Comparison of ENCODE assay signal across 22 cellular contexts in the genomic region with DNA sequence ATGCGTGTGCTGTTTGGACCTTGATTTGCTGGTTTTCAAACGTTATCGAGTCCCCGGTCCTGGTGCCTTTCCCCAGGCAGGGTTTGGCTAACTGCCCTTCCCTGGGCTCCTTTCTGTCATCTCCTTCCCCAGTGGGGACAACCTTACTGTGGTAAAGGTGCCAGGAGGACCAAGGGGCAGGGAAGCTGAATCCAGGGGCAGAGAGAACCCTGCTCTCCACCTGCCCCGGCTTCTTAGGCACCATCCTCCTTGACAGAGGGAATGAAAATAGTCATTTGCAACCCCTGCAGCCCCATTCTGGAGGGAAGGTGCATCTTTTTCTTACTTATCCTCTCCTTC. TPM values are rescaled to one million over a fixed set of nuclear protein-coding genes. Genes with fewer than 3 reads are reported as not detected.
DNase-seq lines count a peak whose midpoint lies in the region; ATAC-seq and TF ChIP-seq lines count a peak whose summit lies in the region.
"Had no signal": no experiment of that assay in that cellular context is flagged by ENCODE, and none has a peak within 500 bp of the region (broad histone marks: within the 10 kb centered on the region; RNA-seq: fewer than 3 reads in every experiment).

No MANE protein-coding gene starts in this region.

- no peaks in the 10 kb centered on the region for H3K9me3 Mint-ChIP-seq in CD4-positive, alpha-beta T cell
- H3K9me3 Mint-ChIP-seq in endothelial cell (ENCODE audit: unreplicated experiment) (no peaks in the 10 kb centered on the region), CD14-positive monocyte (no peaks in the 10 kb centered on the region), osteocyte (ENCODE audit: unreplicated experiment) (no peaks in the 10 kb centered on the region)
- H3K9me3 Mint-ChIP-seq: activated CD4-positive, alpha-beta memory T cell treated with anti-CD3 and anti-CD28 coated beads, Interleukin-2, amount 10 ng/mL, durations not matched to agents 7 days and 5 days; stimulated activated naive CD8-positive, alpha-beta T cell treated with anti-CD3 and anti-CD28 coated beads, Interleukin-15, Interleukin-2, amounts not matched to agents 100 ng/mL and 50 ng/mL, for 24 hours had no signal

- H3K4me3 ChIP-seq in neutrophil (ENCODE audit: low read depth in 1 of 2, low read length in 1 of 2): peak overlapping the region; percentile 16 to 24
- H3K4me3 ChIP-seq: lower lobe of right lung, SJCRH30 had no signal

- POLR2A ChIA-PET in CD4-positive, alpha-beta T cell (lab: Charles Lee): interaction anchor here (1.5 kb wide), 1 partner anchor 19 kb away, joined by 4 read pairs; a partner anchor contains a TSS

- no peaks in the 10 kb centered on the region for H3K36me3 ChIP-seq in KOPT-K1 (ENCODE audit: insufficient read depth, low read length)
- H3K36me3 ChIP-seq in neutrophil: no peaks in the 10 kb centered on the region
- H3K36me3 ChIP-seq: lower lobe of right lung, SJCRH30 had no signal

- CTCF ChIA-PET in CD4-positive, alpha-beta T cell (lab: Charles Lee): no interaction called here

- no peak overlapping the region for H3K27ac ChIP-seq in CD4-positive, alpha-beta T cell (ENCODE audit: low read depth, low read length)
- peak overlapping the region; percentile 60 for H3K27ac ChIP-seq in KOPT-K1 (ENCODE audit: low read depth, low read length, poor library complexity, severe bottlenecking)
- H3K27ac ChIP-seq in neutrophil: peak overlapping the region; percentile 90
- H3K27ac ChIP-seq: lower lobe of right lung had no signal

- no peak for TF ChIP-seq CTCF in CD4-positive, alpha-beta T cell (IDR thresholded peaks at IDR 0.05)
- no peak for TF ChIP-seq CTCF in endothelial cell (IDR thresholded peaks at IDR 0.05; ENCODE audit: unreplicated experiment)
- TF ChIP-seq CTCF in neutrophil (IDR thresholded peaks at IDR 0.05): no peak
- TF ChIP-seq CTCF in CD14-positive monocyte (IDR thresholded peaks at IDR 0.05): no peak
- TF ChIP-seq CTCF in osteocyte (IDR thresholded peaks at IDR 0.05): no peak

- no peak overlapping the region for H3K4me3 Mint-ChIP-seq in CD4-positive, alpha-beta T cell
- H3K4me3 Mint-ChIP-seq in endothelial cell (ENCODE audit: unreplicated experiment) (no peak overlapping the region), CD14-positive monocyte (no peak overlapping the region), osteocyte (ENCODE audit: unreplicated experiment) (no peak overlapping the region)
- H3K4me3 Mint-ChIP-seq: activated CD4-positive, alpha-beta memory T cell treated with anti-CD3 and anti-CD28 coated beads, Interleukin-2, amount 10 ng/mL, durations not matched to agents 7 days and 5 days; stimulated activated naive CD8-positive, alpha-beta T cell treated with anti-CD3 and anti-CD28 coated beads, Interleukin-15, Interleukin-2, amounts not matched to agents 100 ng/mL and 50 ng/mL, for 24 hours had no signal

- no peak for DNase-seq in CD4-positive, alpha-beta T cell
- DNase-seq in endothelial cell (ENCODE audit: low spot score): no peak
- no peak for DNase-seq in COLO668 (lab: John Stamatoyannopoulos, UW; ENCODE audit: unreplicated experiment)
- no peak for DNase-seq in CD14-positive monocyte (ENCODE audit: low spot score)
- no peak for DNase-seq in osteocyte (ENCODE audit: extremely low spot score, unreplicated experiment)
- DNase-seq: activated CD4-positive, alpha-beta memory T cell treated with anti-CD3 and anti-CD28 coated beads, Interleukin-2, amount 10 ng/mL, durations not matched to agents 7 days and 5 days; activated CD4-positive, CD25-positive, alpha-beta regulatory T cell treated with anti-CD3 and anti-CD28 coated beads, Interleukin-2, amount 50 U/mL, for 72 hours; activated naive CD4-positive, alpha-beta T cell; dermis blood vessel endothelial cell; DMS 273 treated with DMSO at 0.1 percent for 48 hours; glutamatergic neuron; kidney glomerular epithelial cell; lower lobe of right lung; NCI-H1436 treated with DMSO at 0.1 percent for 48 hours; SJCRH30 had no signal

- no peaks in the 10 kb centered on the region for H3K27me3 Mint-ChIP-seq in CD4-positive, alpha-beta T cell
- H3K27me3 Mint-ChIP-seq in endothelial cell (ENCODE audit: unreplicated experiment) (peaks cover 7% of the 10 kb centered on the region), CD14-positive monocyte (ENCODE audit: low read depth in 3 of 3) (peaks cover 0 to 4% (median 0%) of the 10 kb centered on the region in 3 donors), osteocyte (ENCODE audit: unreplicated experiment) (no peaks in the 10 kb centered on the region)
- H3K27me3 Mint-ChIP-seq: stimulated activated naive CD8-positive, alpha-beta T cell treated with anti-CD3 and anti-CD28 coated beads, Interleukin-15, Interleukin-2, amounts not matched to agents 100 ng/mL and 50 ng/mL, for 24 hours had no signal

- peak overlapping the region; percentile 94 for H3K27ac Mint-ChIP-seq in CD4-positive, alpha-beta T cell
- peak overlapping the region; percentile 16 for H3K27ac Mint-ChIP-seq in endothelial cell (ENCODE audit: unreplicated experiment)
- peak overlapping the region in 2 of 7 donors; percentile 33 to 41 for H3K27ac Mint-ChIP-seq in CD14-positive monocyte
- no peak overlapping the region for H3K27ac Mint-ChIP-seq in osteocyte (ENCODE audit: unreplicated experiment)
- H3K27ac Mint-ChIP-seq: activated CD4-positive, alpha-beta memory T cell treated with anti-CD3 and anti-CD28 coated beads, Interleukin-2, amount 10 ng/mL, durations not matched to agents 7 days and 5 days; stimulated activated naive CD8-positive, alpha-beta T cell treated with anti-CD3 and anti-CD28 coated beads, Interleukin-15, Interleukin-2, amounts not matched to agents 100 ng/mL and 50 ng/mL, for 24 hours had no signal

- peaks cover 31% of the 10 kb centered on the region for H3K4me1 Mint-ChIP-seq in CD4-positive, alpha-beta T cell (ENCODE audit: low read depth)
- H3K4me1 Mint-ChIP-seq in endothelial cell (ENCODE audit: unreplicated experiment) (peaks cover 4% of the 10 kb centered on the region), CD14-positive monocyte (peaks cover 58% of the 10 kb centered on the region), osteocyte (ENCODE audit: unreplicated experiment) (peaks cover 27% of the 10 kb centered on the region)

- peaks cover 16% of the 10 kb centered on the region for H3K27me3 ChIP-seq in CD4-positive, alpha-beta T cell (ENCODE audit: control insufficient read depth, insufficient read depth, low read length)
- H3K27me3 ChIP-seq in neutrophil: no peaks in the 10 kb centered on the region

- no peak for ATAC-seq in CD4-positive, alpha-beta T cell (ENCODE audit: poor library complexity)

- no peaks in the 10 kb centered on the region for H3K36me3 Mint-ChIP-seq in CD4-positive, alpha-beta T cell (ENCODE audit: low read depth)
- H3K36me3 Mint-ChIP-seq in endothelial cell (ENCODE audit: low read depth, unreplicated experiment): peaks cover 3% of the 10 kb centered on the region
- H3K36me3 Mint-ChIP-seq in CD14-positive monocyte: peaks cover 0 to 6% of the 10 kb centered on the region in 2 donors
- no peaks in the 10 kb centered on the region for H3K36me3 Mint-ChIP-seq in osteocyte (ENCODE audit: unreplicated experiment)

- intact Hi-C loops in CD4-positive, alpha-beta T cell (cut with DNase I, micrococcal nuclease): loop anchor here in 1 of 2 experiments (5.0 kb wide), 1 partner anchor 42 kb away; no protein-coding TSS in a partner anchor
- intact Hi-C loops in CD14-positive monocyte (cut with micrococcal nuclease): loop anchor here in 1 of 2 donors (5.0 kb wide), 1 partner anchor 37 kb away; no protein-coding TSS in a partner anchor

- H3K4me1 ChIP-seq in neutrophil (ENCODE audit: control insufficient read depth in 1 of 2, insufficient read depth in 1 of 2, low read depth in 1 of 2, low read length in 1 of 2): peaks cover 92 to 96% of the 10 kb centered on the region in 2 experiments

- H3K9me3 ChIP-seq in CD4-positive, alpha-beta T cell (ENCODE audit: control insufficient read depth, low read length): no peaks in the 10 kb centered on the region
- no peaks in the 10 kb centered on the region for H3K9me3 ChIP-seq in KOPT-K1 (ENCODE audit: insufficient read depth, low read length, poor library complexity, severe bottlenecking)
- H3K9me3 ChIP-seq in neutrophil: no peaks in the 10 kb centered on the region
- H3K9me3 ChIP-seq: lower lobe of right lung, SJCRH30 had no signal

RNA-seq across cellular contexts. Expression of a gene that starts 5.0 kb away (rescaled TPM):
- total RNA-seq in CD4-positive, alpha-beta T cell: not detected
- not detected for total RNA-seq in endothelial cell (ENCODE audit: unreplicated experiment)
- 1 to 10 TPM in 1 of 2 donors, under 1 TPM in 1; 0.73 to 1.3 TPM for polyA plus RNA-seq in CD14-positive monocyte
- not detected in 2 replicates for total RNA-seq in osteocyte
- total RNA-seq: cardiac septum, dermis blood vessel endothelial cell, endothelial cell of umbilical vein, NCI-H460, SJCRH30 had no signal
- polyA plus RNA-seq: endothelial cell of umbilical vein had no signal

RNA-seq across cellular contexts. Expression of a gene that starts 9.3 kb away (rescaled TPM):
- not detected for total RNA-seq in CD4-positive, alpha-beta T cell
- total RNA-seq in endothelial cell (ENCODE audit: unreplicated experiment) (not detected), osteocyte (not detected in 2 replicates)
- polyA plus RNA-seq in CD14-positive monocyte: not detected
- total RNA-seq: activated CD4-positive, alpha-beta memory T cell treated with anti-CD3 and anti-CD28 coated beads, Interleukin-2, amount 10 ng/mL, durations not matched to agents 7 days and 5 days; cardiac septum; dermis blood vessel endothelial cell; endothelial cell of umbilical vein; lower lobe of right lung; NCI-H460; SJCRH30; T-helper 1 cell treated with Interleukin-12 subunit alpha and Interleukin-12 subunit beta and Interleukin-4 antibody, amounts not matched to agents 30 ng/mL and 1 ng/mL, for 36 hours had no signal
- polyA plus RNA-seq: endothelial cell of umbilical vein had no signal

RNA-seq across cellular contexts. Expression of a gene that starts 18.8 kb away (rescaled TPM):
- 1 to 10 TPM; 3.1 to 3.9 TPM for total RNA-seq in CD4-positive, alpha-beta T cell
- total RNA-seq in endothelial cell (ENCODE audit: unreplicated experiment): 55.2 TPM
- 100 to 1,000 TPM; 106 to 110 TPM for polyA plus RNA-seq in CD14-positive monocyte
- 51.8 and 61.3 TPM in 2 replicates for total RNA-seq in osteocyte

RNA-seq across cellular contexts. Expression of a gene that starts 19.2 kb away (rescaled TPM):
- 100 to 1,000 TPM; 282 to 288 TPM for total RNA-seq in CD4-positive, alpha-beta T cell
- total RNA-seq in endothelial cell (ENCODE audit: unreplicated experiment): 226 TPM
- polyA plus RNA-seq in CD14-positive monocyte: 1 to 10 TPM; 2.8 to 5.4 TPM
- total RNA-seq in osteocyte: 219 and 241 TPM in 2 replicates

RNA-seq across cellular contexts. Expression of a gene that starts 56.8 kb away (rescaled TPM):
- total RNA-seq in CD4-positive, alpha-beta T cell: 1 to 10 TPM; 3.3 to 3.7 TPM
- 13.6 TPM for total RNA-seq in endothelial cell (ENCODE audit: unreplicated experiment)
- polyA plus RNA-seq in CD14-positive monocyte: under 1 TPM in 1 of 2 donors, not detected in 1; 0.14 TPM
- total RNA-seq in osteocyte: 13.3 and 13.7 TPM in 2 replicates

Comparison
In these comparisons a context has a peak if more than half of its experiments do, and no peak if none do; other contexts are left out.
1. RNA of a gene that starts 18.8 kb away (total RNA-seq): 51.8 to 61.3 TPM in osteocyte and 55.2 TPM in endothelial cell (single experiment); 3.1 to 3.9 TPM in CD4-positive, alpha-beta T cell; every median in the first group is over 10 times any median in the second.